In genomic region chr2:182852090-182852489, GRCh38 we compare ENCODE assay signal across 17 cellular contexts. TPM values are rescaled to one million over a fixed set of nuclear protein-coding genes. Genes with fewer than 3 reads are reported as not detected.
DNase-seq lines count a peak whose midpoint lies in the region; TF ChIP-seq lines count a peak whose summit lies in the region.
"Had no signal": no experiment of that assay in that cellular context is flagged by ENCODE, and none has a peak within 500 bp of the region (broad histone marks: within the 10 kb centered on the region; RNA-seq: fewer than 3 reads in every experiment).

No MANE protein-coding gene starts in this region.

- TF ChIP-seq CTCF in coronary artery (IDR thresholded peaks at IDR 0.05): no peak

- H3K27ac Mint-ChIP-seq in T-helper 2 cell treated with Interferon-gamma antibody and Interleukin-4, amounts not matched to agents 5 μg/mL and 100 μg/mL, for 36 hours: no peak overlapping the region
- H3K27ac Mint-ChIP-seq: stimulated activated effector memory CD8-positive, alpha-beta T cell treated with anti-CD3 and anti-CD28 coated beads, Interleukin-12 subunit alpha, Interleukin-12 subunit beta, amount 100 ng/mL, for 72 hours had no signal

- H3K4me1 Mint-ChIP-seq in T-helper 2 cell treated with Interferon-gamma antibody and Interleukin-4, amounts not matched to agents 5 μg/mL and 100 μg/mL, for 36 hours (ENCODE audit: low read depth): no peaks in the 10 kb centered on the region
- H3K4me1 Mint-ChIP-seq: stimulated activated effector memory CD8-positive, alpha-beta T cell treated with anti-CD3 and anti-CD28 coated beads, Interleukin-12 subunit alpha, Interleukin-12 subunit beta, amount 100 ng/mL, for 72 hours had no signal

- intact Hi-C loops in posterior vena cava (cut with DNase I): no loop called here

- H3K27me3 Mint-ChIP-seq in T-helper 2 cell treated with Interferon-gamma antibody and Interleukin-4, amounts not matched to agents 5 μg/mL and 100 μg/mL, for 36 hours (ENCODE audit: low read depth): peaks cover 11% of the 10 kb centered on the region

- H3K27ac ChIP-seq in coronary artery: peak overlapping the region in 1 of 2 donors; percentile 28
- H3K27ac ChIP-seq: prostate gland had no signal

- peak; percentile 83 for DNase-seq in COLO668 (lab: John Stamatoyannopoulos, UW; ENCODE audit: unreplicated experiment)
- peak; percentile 10 for DNase-seq in HK-2 (ENCODE audit: unreplicated experiment)
- peak; percentile 81 for DNase-seq in NCI-H82 (lab: John Stamatoyannopoulos, UW)
- peak; percentile 60 for DNase-seq in islet precursor cell
- DNase-seq in coronary artery (ENCODE audit: low spot score): no peak
- DNase-seq in T-helper 2 cell treated with Interferon-gamma antibody and Interleukin-4, amounts not matched to agents 5 μg/mL and 100 μg/mL, for 36 hours (ENCODE audit: low spot score): no peak
- DNase-seq in NCI-H2081 treated with DMSO at 0.1 percent for 48 hours (lab: John Stamatoyannopoulos, UW): no peak
- DNase-seq in posterior vena cava (ENCODE audit: low spot score): no peak
- DNase-seq: activated CD4-positive, alpha-beta T cell treated with anti-CD3 and anti-CD28 coated beads for 4 hours; AML-193; anterior cingulate cortex; GDM1; midbrain; stimulated activated CD4-positive, alpha-beta T cell treated with anti-CD3 and anti-CD28 coated beads, Interleukin-2, amount 100 ng/mL, for 48 hours had no signal

- no peak overlapping the region for H3K4me3 Mint-ChIP-seq in T-helper 2 cell treated with Interferon-gamma antibody and Interleukin-4, amounts not matched to agents 5 μg/mL and 100 μg/mL, for 36 hours
- H3K4me3 Mint-ChIP-seq: stimulated activated effector memory CD8-positive, alpha-beta T cell treated with anti-CD3 and anti-CD28 coated beads, Interleukin-12 subunit alpha, Interleukin-12 subunit beta, amount 100 ng/mL, for 72 hours had no signal

- no peak overlapping the region for H3K4me3 ChIP-seq in coronary artery
- H3K4me3 ChIP-seq: prostate gland had no signal

- H3K9me3 Mint-ChIP-seq in T-helper 2 cell treated with Interferon-gamma antibody and Interleukin-4, amounts not matched to agents 5 μg/mL and 100 μg/mL, for 36 hours: no peaks in the 10 kb centered on the region
- H3K9me3 Mint-ChIP-seq: stimulated activated effector memory CD8-positive, alpha-beta T cell treated with anti-CD3 and anti-CD28 coated beads, Interleukin-12 subunit alpha, Interleukin-12 subunit beta, amount 100 ng/mL, for 72 hours had no signal

- no peaks in the 10 kb centered on the region for H3K36me3 Mint-ChIP-seq in T-helper 2 cell treated with Interferon-gamma antibody and Interleukin-4, amounts not matched to agents 5 μg/mL and 100 μg/mL, for 36 hours (ENCODE audit: low read depth)
- H3K36me3 Mint-ChIP-seq: stimulated activated effector memory CD8-positive, alpha-beta T cell treated with anti-CD3 and anti-CD28 coated beads, Interleukin-12 subunit alpha, Interleukin-12 subunit beta, amount 100 ng/mL, for 72 hours had no signal

RNA-seq across cellular contexts. Expression of gene FRZB, which starts 14.3 kb away (rescaled TPM):
- 1 to 10 TPM; 5.4 to 6.9 TPM for total RNA-seq in posterior vena cava
- total RNA-seq: SK-MEL-5 had no signal

Comparison
In these comparisons a context has a peak if more than half of its experiments do, and no peak if none do; other contexts are left out.
1. DNase-seq: peak in COLO668 (single experiment), HK-2 (single experiment), NCI-H82 (single experiment) and islet precursor cell (single experiment); none in coronary artery (single experiment), T-helper 2 cell treated with Interferon-gamma antibody and Interleukin-4, amounts not matched to agents 5 μg/mL and 100 μg/mL, for 36 hours (single experiment), NCI-H2081 treated with DMSO at 0.1 percent for 48 hours (single experiment) and posterior vena cava (single experiment).